ENCODE assay signal across 18 cellular contexts in genomic region chr6:4139272-4139671, GRCh38. TPM values are rescaled to one million over a fixed set of nuclear protein-coding genes. Genes with fewer than 3 reads are reported as not detected.
DNase-seq lines count a peak whose midpoint lies in the region; ATAC-seq and TF ChIP-seq lines count a peak whose summit lies in the region.
"Had no signal": no experiment of that assay in that cellular context is flagged by ENCODE, and none has a peak within 500 bp of the region (broad histone marks: within the 10 kb centered on the region; RNA-seq: fewer than 3 reads in every experiment).

No MANE protein-coding gene starts in this region.

- no peaks in the 10 kb centered on the region for H3K36me3 ChIP-seq in CD8-positive, alpha-beta memory T cell (ENCODE audit: insufficient read depth, low read length)
- H3K36me3 ChIP-seq in IMR-90 (ENCODE audit: control insufficient read depth, insufficient read depth, low read length) (no peaks in the 10 kb centered on the region), SK-N-SH (replicated peaks in 1 of 2; ENCODE audit: control insufficient read depth in 1 of 2, insufficient read depth in 2 of 2, low read length in 1 of 2) (no peaks in the 10 kb centered on the region)
- H3K36me3 ChIP-seq: BLaER1 had no signal

- no CpG with 5 or more reads among the region's 3 CpGs for WGBS in IMR-90 (ENCODE audit: extremely low coverage in 2 of 2, insufficient read length in 1 of 2), 2 experiments
- WGBS in SK-N-SH (ENCODE audit: low lambda C conversion rate) = 91% methylated on average over 3 of the region's 3 CpGs

- H3K27me3 ChIP-seq in CD8-positive, alpha-beta memory T cell (ENCODE audit: insufficient read depth, low read length, poor library complexity, severe bottlenecking) = no peaks in the 10 kb centered on the region
- H3K27me3 ChIP-seq in IMR-90 (ENCODE audit: control insufficient read depth, insufficient read depth, low read length) (no peaks in the 10 kb centered on the region), SK-N-SH (ENCODE audit: insufficient read depth) (no peaks in the 10 kb centered on the region)
- H3K27me3 ChIP-seq: BLaER1 had no signal

- TF ChIP-seq EP300 in SK-N-SH (IDR thresholded peaks at IDR 0.05; ENCODE audit: borderline replicate concordance in 1 of 2, low read depth in 1 of 2, low read length in 1 of 2) = no peak

- dilution Hi-C loops in IMR-90 (cut with HindIII; ENCODE audit: low sequenced_read_pairs, unreplicated experiment) = no loop called here

- in situ Hi-C loops in IMR-90 (cut with MboI; ENCODE audit: low sequenced_read_pairs) = no loop called here

- TF ChIP-seq CTCF in IMR-90 (conservative IDR thresholded peaks at IDR 0.05; ENCODE audit: low read depth, low read length) (no peak), epithelial cell of esophagus (IDR thresholded peaks at IDR 0.05; ENCODE audit: insufficient read depth, low read depth, low read length, missing control alignments) (no peak), SK-N-SH (IDR thresholded peaks at IDR 0.05) (no peak)

- H3K79me1 ChIP-seq in IMR-90 (ENCODE audit: low read depth in 1 of 2, low read length in 2 of 2) = peaks cover 0 to 13% of the 10 kb centered on the region in 2 experiments; a peak in 3 of 4 replicates

- no peak overlapping the region for H2AK9ac ChIP-seq in IMR-90 (replicated peaks; ENCODE audit: low read depth, low read length, poor library complexity)

- intact Hi-C loops in IMR-90 (cut with micrococcal nuclease) = loop anchor here (5.0 to 10.0 kb wide), 2 partner anchors 82 to 216 kb away; no protein-coding TSS in a partner anchor

- no peak overlapping the region for H4K8ac ChIP-seq in IMR-90 (ENCODE audit: low read depth in 2 of 2, low read length in 2 of 2)

- no peak overlapping the region for H2BK15ac ChIP-seq in IMR-90 (ENCODE audit: low read depth, low read length)

- H4K5ac ChIP-seq in IMR-90 (ENCODE audit: low read depth, low read length) = no peak overlapping the region

- peaks cover 0 to 8% (median 2%) of the 10 kb centered on the region in 3 donors for H3K36me3 Mint-ChIP-seq in CD8-positive, alpha-beta memory T cell
- peaks cover 8% of the 10 kb centered on the region for H3K36me3 Mint-ChIP-seq in stimulated activated memory B cell treated with anti-CD40 and anti-IgM and Interleukin-4, amounts not matched to agents 10 μg/mL and 1 μg/mL and 100 μg/mL, for 72 hours

- POLR2A ChIA-PET in CD8-positive, alpha-beta memory T cell (lab: Charles Lee) = interaction anchor here (0.6 kb wide), 1 partner anchor 86 kb away, joined by 3 read pairs; no protein-coding TSS in a partner anchor
- POLR2A ChIA-PET in IMR-90 (lab: Charles Lee; ENCODE audit: unreplicated experiment) = no interaction called here
- POLR2A ChIA-PET in SK-N-SH (lab: Yijun Ruan, JAX) = no interaction called here

- no peak overlapping the region for H3K18ac ChIP-seq in IMR-90 (ENCODE audit: low read depth, low read length)

- ATAC-seq in IMR-90 (ENCODE audit: low read depth) = no peak
- no peak for ATAC-seq in GM18867 (IDR thresholded peaks at IDR 0.05; ENCODE audit: unreplicated experiment)
- ATAC-seq in stimulated activated memory B cell treated with anti-CD40 and anti-IgM and Interleukin-4, amounts not matched to agents 10 μg/mL and 1 μg/mL and 100 μg/mL, for 72 hours = no peak

- H3K27ac Mint-ChIP-seq in CD8-positive, alpha-beta memory T cell = peak overlapping the region in 5 of 8 donors; percentile 8 to 80 (median 38)
- H3K27ac Mint-ChIP-seq in stimulated activated memory B cell treated with anti-CD40 and anti-IgM and Interleukin-4, amounts not matched to agents 10 μg/mL and 1 μg/mL and 100 μg/mL, for 72 hours = no peak overlapping the region
- H3K27ac Mint-ChIP-seq: IgD-negative memory B cell had no signal

- CTCF ChIA-PET in CD8-positive, alpha-beta memory T cell (lab: Charles Lee) = interaction anchor here (1.1 to 2.6 kb wide), 2 partner anchors 17 to 118 kb away, joined by 3 to 10 read pairs; a partner anchor contains a TSS
- CTCF ChIA-PET in IMR-90 (lab: Yijun Ruan, JAX) (interaction anchor here (1.2 kb wide), 1 partner anchor 84 kb away, joined by 4 read pairs; no protein-coding TSS in a partner anchor), SK-N-SH (lab: Yijun Ruan, JAX) (interaction anchor here (1.4 kb wide), 1 partner anchor 17 kb away, joined by 10 read pairs; no protein-coding TSS in a partner anchor)

- H3K4ac ChIP-seq in IMR-90 (ENCODE audit: low read depth, low read length) = no peak overlapping the region

- DNase-seq in CD8-positive, alpha-beta memory T cell = no peak
- DNase-seq in IMR-90 (no peak), amniotic epithelial cell (ENCODE audit: low read depth) (peak; percentile 73), epithelial cell of esophagus (ENCODE audit: low read depth) (peak; percentile 62), SK-N-SH (no peak), ecto neural progenitor cell (ENCODE audit: low spot score) (no peak)
- DNase-seq: CD4-positive, alpha-beta memory T cell; DMS53; HCEC 1CT; NCI-H1105; NCI-H1694 treated with DMSO at 0.1 percent for 48 hours; NCI-H524; PC-9 had no signal

- H3K14ac ChIP-seq in IMR-90 (replicated peaks; ENCODE audit: low read depth, low read length) = no peak overlapping the region

- H3K4me1 ChIP-seq in CD8-positive, alpha-beta memory T cell (ENCODE audit: insufficient read depth, low read length) = peaks cover 17% of the 10 kb centered on the region
- H3K4me1 ChIP-seq in IMR-90 (ENCODE audit: control insufficient read depth, insufficient read depth, low read length) (peaks cover 1% of the 10 kb centered on the region), SK-N-SH (ENCODE audit: control insufficient read depth in 1 of 2, insufficient read depth in 2 of 2, low read depth in 1 of 2, low read length in 1 of 2) (peaks cover 0 to under 1% of the 10 kb centered on the region in 2 experiments; a peak in 1 of 4 replicates)

- H3K4me3 Mint-ChIP-seq in CD8-positive, alpha-beta memory T cell = peak overlapping the region in 3 of 7 donors; percentile 29 to 73 (median 55)
- no peak overlapping the region for H3K4me3 Mint-ChIP-seq in stimulated activated memory B cell treated with anti-CD40 and anti-IgM and Interleukin-4, amounts not matched to agents 10 μg/mL and 1 μg/mL and 100 μg/mL, for 72 hours

- no peak overlapping the region; the same call in 1 of the 2 replicates for H3K23ac ChIP-seq in IMR-90 (ENCODE audit: low read depth, low read length)

- peaks cover 9% of the 10 kb centered on the region for H3K79me2 ChIP-seq in SK-N-SH (ENCODE audit: insufficient read depth)

- H2BK5ac ChIP-seq in IMR-90 (ENCODE audit: low read depth, low read length, poor library complexity, severe bottlenecking) = no peak overlapping the region

- H2AK5ac ChIP-seq in IMR-90 (ENCODE audit: low read depth, low read length) = no peak overlapping the region

- no peaks in the 10 kb centered on the region for H3K9me3 Mint-ChIP-seq in CD8-positive, alpha-beta memory T cell
- peaks cover 6% of the 10 kb centered on the region for H3K9me3 Mint-ChIP-seq in stimulated activated memory B cell treated with anti-CD40 and anti-IgM and Interleukin-4, amounts not matched to agents 10 μg/mL and 1 μg/mL and 100 μg/mL, for 72 hours
- H3K9me3 Mint-ChIP-seq: IgD-negative memory B cell had no signal

- H3K4me3 ChIP-seq in CD8-positive, alpha-beta memory T cell (ENCODE audit: low read length) = no peak overlapping the region
- H3K4me3 ChIP-seq in IMR-90 (ENCODE audit: insufficient read depth, low read depth, low read length) (no peak overlapping the region), epithelial cell of esophagus (ENCODE audit: low read length) (no peak overlapping the region), SK-N-SH (ENCODE audit: low read depth in 2 of 2, low read length in 1 of 2) (no peak overlapping the region)
- H3K4me3 ChIP-seq: BLaER1, PC-9 had no signal

- 0 out of 2 replicates have a peak overlapping the region, but pooled peaks have one; percentile 11 for H3K56ac ChIP-seq in IMR-90 (ENCODE audit: extremely low read depth, insufficient read depth, low read length)

- H4K91ac ChIP-seq in IMR-90 (ENCODE audit: insufficient read depth, low read depth, low read length) = no peak overlapping the region

- peaks cover 24 to 43% (median 36%) of the 10 kb centered on the region in 3 donors for H3K4me1 Mint-ChIP-seq in CD8-positive, alpha-beta memory T cell
- H3K4me1 Mint-ChIP-seq in stimulated activated memory B cell treated with anti-CD40 and anti-IgM and Interleukin-4, amounts not matched to agents 10 μg/mL and 1 μg/mL and 100 μg/mL, for 72 hours = peaks cover 12% of the 10 kb centered on the region

- H3K9ac ChIP-seq in IMR-90 (ENCODE audit: low read depth, low read length) (no peak overlapping the region), SK-N-SH (no peak overlapping the region)
- H3K9ac ChIP-seq: BLaER1 had no signal

- H3K9me1 ChIP-seq in IMR-90 (ENCODE audit: insufficient read depth, low read length) = no peaks in the 10 kb centered on the region

- no peaks in the 10 kb centered on the region for H3K9me3 ChIP-seq in CD8-positive, alpha-beta memory T cell (ENCODE audit: low read length)
- H3K9me3 ChIP-seq in IMR-90 (ENCODE audit: control insufficient read depth, insufficient read depth, low read length) = no peaks in the 10 kb centered on the region
- no peaks in the 10 kb centered on the region for H3K9me3 ChIP-seq in SK-N-SH
- H3K9me3 ChIP-seq: BLaER1 had no signal

- H3F3A ChIP-seq in SK-N-SH (replicated peaks; ENCODE audit: insufficient read depth) = no peaks in the 10 kb centered on the region

- H3K27ac ChIP-seq in CD8-positive, alpha-beta memory T cell (ENCODE audit: low read depth, low read length) = no peak overlapping the region
- H3K27ac ChIP-seq in IMR-90 (ENCODE audit: insufficient read depth, low read length) = no peak overlapping the region
- no peak overlapping the region for H3K27ac ChIP-seq in SK-N-SH (ENCODE audit: low read depth in 2 of 2, low read length in 1 of 2)
- H3K27ac ChIP-seq: BLaER1, PC-9, RWPE1 had no signal

- TF ChIP-seq RAD21 in IMR-90 (IDR thresholded peaks at IDR 0.05; ENCODE audit: low read length) (no peak), SK-N-SH (IDR thresholded peaks at IDR 0.05; ENCODE audit: low read length) (no peak)

- H3K4me2 ChIP-seq in IMR-90 (ENCODE audit: low read depth, low read length) (no peak overlapping the region), SK-N-SH (no peak overlapping the region)
- H3K4me2 ChIP-seq: BLaER1, PC-9 had no signal

- H2AFZ ChIP-seq in IMR-90 (replicated peaks; ENCODE audit: low read length, poor library complexity) = no peak overlapping the region
- no peak overlapping the region for H2AFZ ChIP-seq in SK-N-SH (ENCODE audit: low read depth)
- H2AFZ ChIP-seq: PC-9 had no signal

- H3K9me2 ChIP-seq in SK-N-SH = no peaks in the 10 kb centered on the region

- TF ChIP-seq POLR2A in IMR-90 (IDR thresholded peaks at IDR 0.05; ENCODE audit: low read depth, low read length) = no peak

- no peaks in the 10 kb centered on the region for H3K27me3 Mint-ChIP-seq in CD8-positive, alpha-beta memory T cell
- H3K27me3 Mint-ChIP-seq in stimulated activated memory B cell treated with anti-CD40 and anti-IgM and Interleukin-4, amounts not matched to agents 10 μg/mL and 1 μg/mL and 100 μg/mL, for 72 hours = peaks cover 13% of the 10 kb centered on the region
- H3K27me3 Mint-ChIP-seq: CD4-positive, alpha-beta memory T cell had no signal

- no TSS peak for BruUV-seq in IMR-90 (replicated peaks; lab: Mats Ljungman, UMichigan)

- H4K20me1 ChIP-seq in IMR-90 (ENCODE audit: insufficient read depth, low read length) (0 out of 2 replicates have a peak, but pooled peaks cover under 1% of the 10 kb centered on the region), SK-N-SH (ENCODE audit: insufficient read depth) (no peaks in the 10 kb centered on the region)
- H4K20me1 ChIP-seq: BLaER1 had no signal

- H2BK20ac ChIP-seq in IMR-90 (ENCODE audit: low read depth, low read length) = no peak overlapping the region

- no peak overlapping the region for H2BK120ac ChIP-seq in IMR-90 (ENCODE audit: low read depth, low read length)

RNA-seq across cellular contexts. Expression of gene ECI2, which starts 3.9 kb away (rescaled TPM):
- 10 to 100 TPM; 28.7 to 29.5 TPM for total RNA-seq in CD8-positive, alpha-beta memory T cell
- 84.3 TPM for polyA plus RNA-seq in CD8-positive, alpha-beta memory T cell
- 124 and 152 TPM in 2 replicates for total RNA-seq in IMR-90 (2012; rRNA removed)
- polyA plus RNA-seq in IMR-90 (2012; rRNA removed) (51.4 and 64.1 TPM in 2 replicates), SK-N-SH (2012; rRNA removed) (43.7 and 45.1 TPM in 2 replicates)
- 21.0 and 27.6 TPM in 2 replicates for polyA plus RNA-seq in IMR-90 (2012; cell fraction: cytosol; rRNA removed)
- 12.1 and 49.5 TPM in 2 replicates for polyA plus RNA-seq in IMR-90 (2012; cell fraction: nucleus; rRNA removed; ENCODE audit: low replicate concordance)
- 57.3 and 61.1 TPM in 2 replicates for polyA plus RNA-seq in SK-N-SH (2012; cell fraction: cytosol; rRNA removed)
- 32.2 and 45.5 TPM in 2 replicates for polyA plus RNA-seq in SK-N-SH (2012; cell fraction: nucleus; rRNA removed)

Comparison
In these comparisons a context has a peak if more than half of its experiments do, and no peak if none do; other contexts are left out.
1. DNase-seq: peak in amniotic epithelial cell (single experiment) and epithelial cell of esophagus (single experiment); none in CD8-positive, alpha-beta memory T cell (0 of 5), IMR-90 (single experiment), SK-N-SH (single experiment) and ecto neural progenitor cell (single experiment).